ENCODE assay signal across 8 cellular contexts in the genomic region with DNA sequence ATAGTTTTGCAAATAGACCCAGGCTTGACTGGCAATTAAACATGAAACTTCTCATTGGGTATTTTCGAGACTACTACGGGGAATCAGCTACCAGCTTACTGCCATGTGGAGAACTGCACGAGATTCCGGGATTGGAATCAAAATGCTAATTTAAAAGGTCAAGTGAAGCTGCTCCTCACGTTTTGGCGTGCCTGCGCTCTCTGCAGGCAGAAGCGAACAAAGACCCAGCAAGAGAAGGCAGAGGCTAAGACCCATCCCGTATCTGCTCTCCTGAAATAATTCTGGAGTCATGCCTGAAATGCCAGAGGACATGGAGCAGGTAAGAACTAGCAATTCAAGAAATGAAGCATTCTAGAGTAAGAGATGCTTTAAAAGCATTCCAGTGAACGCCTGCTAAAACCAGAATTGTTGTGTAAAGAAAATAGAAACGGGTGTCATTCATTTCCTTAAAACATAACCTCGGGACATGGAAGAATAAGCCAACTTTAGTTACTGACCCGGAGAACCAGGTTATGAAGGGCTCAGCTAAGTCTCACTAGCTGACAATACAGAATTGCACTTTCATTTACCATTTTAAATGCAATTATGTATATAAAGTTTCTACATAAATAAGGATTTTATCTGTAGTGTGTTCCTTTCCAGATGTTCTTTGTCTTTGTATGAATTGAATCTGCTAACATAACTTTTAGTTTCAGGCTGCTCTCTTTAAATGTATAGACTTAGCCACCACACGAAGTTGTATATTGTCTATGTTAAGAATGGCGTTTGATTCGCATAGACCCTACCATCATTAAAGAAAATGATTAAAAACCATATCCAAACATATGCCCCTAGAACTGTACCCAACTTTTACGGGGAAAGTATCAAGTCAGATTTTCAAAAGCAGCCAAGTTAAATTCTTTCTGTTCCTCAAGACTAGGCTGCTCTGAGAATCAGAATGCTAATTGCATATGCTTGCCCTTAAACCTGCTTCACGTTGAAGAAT. TPM values are rescaled to one million over a fixed set of nuclear protein-coding genes. Genes with fewer than 3 reads are reported as not detected.
DNase-seq lines count a peak whose midpoint lies in the region; ATAC-seq and TF ChIP-seq lines count a peak whose summit lies in the region.

No MANE protein-coding gene starts in this region.

- ATAC-seq in GM21576 (IDR thresholded peaks at IDR 0.05; ENCODE audit: unreplicated experiment): peak; percentile 13
- ATAC-seq in activated T-helper 17 cell treated with anti-CD3 and anti-CD28 coated beads, Interleukin-2, amount 50 U/mL, for 72 hours (replicated peaks): no peak
- ATAC-seq in naive thymus-derived CD8-positive, alpha-beta T cell: no peak
- peak; percentile 21 to 26 for ATAC-seq in upper lobe of left lung (ENCODE audit: low FRiP score in 2 of 2)

- peaks cover 17 to 36% (median 24%) of the 10 kb centered on the region in 4 donors for H3K4me1 ChIP-seq in upper lobe of left lung

- H3K27ac Mint-ChIP-seq in activated T-helper 17 cell treated with anti-CD3 and anti-CD28 coated beads, Interleukin-2, amount 50 U/mL, for 72 hours: peak overlapping the region; percentile 99
- H3K27ac Mint-ChIP-seq in naive thymus-derived CD8-positive, alpha-beta T cell: peak overlapping the region; percentile 98 to 100 (median 99)

- H3K9me3 Mint-ChIP-seq in activated T-helper 17 cell treated with anti-CD3 and anti-CD28 coated beads, Interleukin-2, amount 50 U/mL, for 72 hours: no peaks in the 10 kb centered on the region
- no peaks in the 10 kb centered on the region for H3K9me3 Mint-ChIP-seq in naive thymus-derived CD8-positive, alpha-beta T cell

- peak overlapping the region; percentile 96 to 100 (median 98) for H3K27ac ChIP-seq in upper lobe of left lung

- DNase-seq in BJ (ENCODE audit: low read depth) (peak; percentile 54), NOMO-1 (lab: John Stamatoyannopoulos, UW; ENCODE audit: unreplicated experiment in 2 of 2) (peak; percentile 39 to 68), fibroblast of pulmonary artery (ENCODE audit: low read depth) (peak; percentile 84), upper lobe of left lung (peak in 1 of 2 donors; percentile 79), NCI-H2196 (lab: John Stamatoyannopoulos, UW; ENCODE audit: unreplicated experiment) (no peak)
- DNase-seq in naive thymus-derived CD8-positive, alpha-beta T cell: peak in 7 of 10 donors; percentile 9 to 50 (median 24)

- no peaks in the 10 kb centered on the region for H3K9me3 ChIP-seq in upper lobe of left lung

- peaks cover 6% of the 10 kb centered on the region for H3K4me1 Mint-ChIP-seq in activated T-helper 17 cell treated with anti-CD3 and anti-CD28 coated beads, Interleukin-2, amount 50 U/mL, for 72 hours
- H3K4me1 Mint-ChIP-seq in naive thymus-derived CD8-positive, alpha-beta T cell: peaks cover 13 to 40% (median 29%) of the 10 kb centered on the region in 4 donors

- TF ChIP-seq POLR2A in upper lobe of left lung (IDR thresholded peaks at IDR 0.05): peak in 2 of 4 donors; percentile 25 to 58

- WGBS in upper lobe of left lung, 2 donors: 1 to 2% methylated on average over 18 of the region's 18 CpGs

- no peak for TF ChIP-seq EP300 in upper lobe of left lung (IDR thresholded peaks at IDR 0.05)

- peak; percentile 60 for TF ChIP-seq CTCF in BJ (IDR thresholded peaks at IDR 0.05; ENCODE audit: insufficient read depth, low read depth, low read length)
- TF ChIP-seq CTCF in fibroblast of pulmonary artery (IDR thresholded peaks at IDR 0.05; ENCODE audit: low read length, missing control alignments): peak; percentile 48
- TF ChIP-seq CTCF in upper lobe of left lung (IDR thresholded peaks at IDR 0.05): peak in 1 of 6 experiments; percentile 21

- H3K4me3 Mint-ChIP-seq in activated T-helper 17 cell treated with anti-CD3 and anti-CD28 coated beads, Interleukin-2, amount 50 U/mL, for 72 hours: peak overlapping the region; percentile 93
- peak overlapping the region; percentile 90 to 98 (median 96) for H3K4me3 Mint-ChIP-seq in naive thymus-derived CD8-positive, alpha-beta T cell

- H3K27me3 ChIP-seq in BJ (ENCODE audit: control insufficient read depth, insufficient read depth, low read length): no peaks in the 10 kb centered on the region
- no peaks in the 10 kb centered on the region for H3K27me3 ChIP-seq in upper lobe of left lung

- H3K27me3 Mint-ChIP-seq in activated T-helper 17 cell treated with anti-CD3 and anti-CD28 coated beads, Interleukin-2, amount 50 U/mL, for 72 hours: no peaks in the 10 kb centered on the region
- no peaks in the 10 kb centered on the region for H3K27me3 Mint-ChIP-seq in naive thymus-derived CD8-positive, alpha-beta T cell

- no peaks in the 10 kb centered on the region for H3K36me3 ChIP-seq in BJ (ENCODE audit: control insufficient read depth, insufficient read depth, low read length)
- H3K36me3 ChIP-seq in upper lobe of left lung: no peaks in the 10 kb centered on the region

- POLR2A ChIA-PET in BJ (lab: Charles Lee): no interaction called here
- POLR2A ChIA-PET in naive thymus-derived CD8-positive, alpha-beta T cell (lab: Charles Lee): interaction anchor here (1.0 to 7.3 kb wide), 3 partner anchors 30 to 66 kb away, joined by 4 to 178 read pairs (median 8); partner anchors contain the start of genes CCNG1, HMMR and NUDCD2

- CTCF ChIA-PET in BJ (lab: Yijun Ruan, JAX): interaction anchor here (0.6 to 1.9 kb wide), 8 partner anchors 13 to 76 kb away, joined by 3 to 8 read pairs (median 5); no protein-coding TSS in a partner anchor

- H3K4me3 ChIP-seq in BJ (ENCODE audit: low read depth, low read length) (peak overlapping the region; percentile 71), fibroblast of pulmonary artery (replicated peaks; ENCODE audit: low read depth, low read length) (peak overlapping the region; percentile 84), upper lobe of left lung (peak overlapping the region in 3 of 4 donors; percentile 63 to 80 (median 80))

- H3K36me3 Mint-ChIP-seq in activated T-helper 17 cell treated with anti-CD3 and anti-CD28 coated beads, Interleukin-2, amount 50 U/mL, for 72 hours (ENCODE audit: low read depth): peaks cover 35% of the 10 kb centered on the region
- H3K36me3 Mint-ChIP-seq in naive thymus-derived CD8-positive, alpha-beta T cell: no peaks in the 10 kb centered on the region

RNA-seq across cellular contexts. Expression of gene MAT2B, which starts 2.0 kb away (rescaled TPM):
- polyA plus RNA-seq in BJ (2011; rRNA removed): 23.5 and 40.3 TPM in 2 replicates
- polyA minus RNA-seq in BJ (2011; rRNA and poly(A)+ RNA removed): 16.9 and 19.7 TPM in 2 replicates
- 100 to 1,000 TPM in 1 of 2 donors, 10 to 100 TPM in 1; 80.0 to 127 TPM for total RNA-seq in activated T-helper 17 cell treated with anti-CD3 and anti-CD28 coated beads, Interleukin-2, amount 50 U/mL, for 72 hours
- 100 to 1,000 TPM; 145 to 147 TPM for total RNA-seq in naive thymus-derived CD8-positive, alpha-beta T cell
- polyA plus RNA-seq in naive thymus-derived CD8-positive, alpha-beta T cell: 100 to 1,000 TPM; 260 to 287 (median 260) TPM
- 10 to 100 TPM; 23.3 to 85.3 (median 50.4) TPM for total RNA-seq in upper lobe of left lung

RNA-seq across cellular contexts. Expression of gene HMMR, which starts 43.0 kb away (rescaled TPM):
- 5.4 and 12.0 TPM in 2 replicates for polyA plus RNA-seq in BJ (2011; rRNA removed)
- polyA minus RNA-seq in BJ (2011; rRNA and poly(A)+ RNA removed): 2.4 and 2.7 TPM in 2 replicates
- total RNA-seq in activated T-helper 17 cell treated with anti-CD3 and anti-CD28 coated beads, Interleukin-2, amount 50 U/mL, for 72 hours: 10 to 100 TPM; 68.0 to 79.8 TPM
- under 1 TPM; 0.42 to 0.47 TPM for total RNA-seq in naive thymus-derived CD8-positive, alpha-beta T cell
- under 1 TPM in 1 of 3 donors, not detected in 2; 0.28 TPM for polyA plus RNA-seq in naive thymus-derived CD8-positive, alpha-beta T cell
- 1 to 10 TPM in 5 of 6 donors, under 1 TPM in 1; 0.74 to 4.2 (median 1.9) TPM for total RNA-seq in upper lobe of left lung

RNA-seq across cellular contexts. Expression of gene NUDCD2, which starts 43.5 kb away (rescaled TPM):
- 2.5 and 6.2 TPM in 2 replicates for polyA plus RNA-seq in BJ (2011; rRNA removed)
- polyA minus RNA-seq in BJ (2011; rRNA and poly(A)+ RNA removed): 0.77 and 1.7 TPM in 2 replicates
- total RNA-seq in activated T-helper 17 cell treated with anti-CD3 and anti-CD28 coated beads, Interleukin-2, amount 50 U/mL, for 72 hours: 10 to 100 TPM; 46.5 to 55.7 TPM
- total RNA-seq in naive thymus-derived CD8-positive, alpha-beta T cell: 10 to 100 TPM; 27.4 to 27.8 TPM
- 10 to 100 TPM; 46.7 to 54.0 (median 53.2) TPM for polyA plus RNA-seq in naive thymus-derived CD8-positive, alpha-beta T cell
- 10 to 100 TPM in 2 of 6 donors, 1 to 10 TPM in 4; 3.1 to 25.6 (median 7.9) TPM for total RNA-seq in upper lobe of left lung

Comparison
In these comparisons a context has a peak if more than half of its experiments do, and no peak if none do; other contexts are left out.
1. ATAC-seq: peak in GM21576 (single experiment) and upper lobe of left lung (2 of 2); none in activated T-helper 17 cell treated with anti-CD3 and anti-CD28 coated beads, Interleukin-2, amount 50 U/mL, for 72 hours (single experiment) and naive thymus-derived CD8-positive, alpha-beta T cell (0 of 2).
2. RNA of gene HMMR, which starts 43.0 kb away (total RNA-seq): 68.0 to 79.8 TPM in activated T-helper 17 cell treated with anti-CD3 and anti-CD28 coated beads, Interleukin-2, amount 50 U/mL, for 72 hours; 0.74 to 4.2 TPM in upper lobe of left lung and 0.42 to 0.47 TPM in naive thymus-derived CD8-positive, alpha-beta T cell; every median in the first group is over 10 times any median in the second.
3. Peak in every context shown above with its lines, with median percentiles within 50 percentile points of each other: H3K4me3 ChIP-seq.